Comparison of ENCODE assay signal across 9 cellular contexts in genomic region chr6:1624848-1625341, GRCh38. TPM values are rescaled to one million over a fixed set of nuclear protein-coding genes. Genes with fewer than 3 reads are reported as not detected.
DNase-seq lines count a peak whose midpoint lies in the region; ATAC-seq, FAIRE-seq and TF ChIP-seq lines count a peak whose summit lies in the region.
"Had no signal": no experiment of that assay in that cellular context is flagged by ENCODE, and none has a peak within 500 bp of the region (broad histone marks: within the 10 kb centered on the region; RNA-seq: fewer than 3 reads in every experiment).

No MANE protein-coding gene starts in this region.

- in situ Hi-C loops in HepG2 (cut with HindIII; ENCODE audit: extremely low pct_ligation_motif_present, low pct_unique_long_range_greater_than_20kb): no loop called here

- H4K20me1 ChIP-seq in HepG2 (ENCODE audit: insufficient read depth, low read length): no peaks in the 10 kb centered on the region; the same call in 1 of the 2 replicates

- no peak overlapping the region for H3K9ac ChIP-seq in HepG2 (ENCODE audit: insufficient read depth, low read depth, low read length)

- H3K27ac Mint-ChIP-seq in chondrocyte (ENCODE audit: unreplicated experiment): peak overlapping the region; percentile 85

- no peaks in the 10 kb centered on the region for H3K9me3 ChIP-seq in HepG2 (ENCODE audit: low read length)
- H3K9me3 ChIP-seq in thyroid gland: no peaks in the 10 kb centered on the region

- WGBS in HepG2 (ENCODE audit: low lambda C conversion rate): 98% methylated on average over 41 of the region's 41 CpGs
- WGBS in thyroid gland, 2 donors: 3 to 7% methylated on average over 33 to 39 of the region's 41 CpGs

- peaks cover 4 to 34% of the 10 kb centered on the region in 2 experiments for H3K36me3 ChIP-seq in HepG2 (replicated peaks in 1 of 2; ENCODE audit: control insufficient read depth in 1 of 2, insufficient read depth in 2 of 2, low read length in 2 of 2)
- H3K36me3 ChIP-seq in thyroid gland: no peaks in the 10 kb centered on the region

- H3K27me3 ChIP-seq in HepG2 (ENCODE audit: control insufficient read depth in 1 of 2, insufficient read depth in 2 of 2, low read length in 2 of 2) (no peaks in the 10 kb centered on the region), thyroid gland (peaks cover 7% of the 10 kb centered on the region)

- H3K36me3 Mint-ChIP-seq in chondrocyte (ENCODE audit: low read depth): no peaks in the 10 kb centered on the region

- TF ChIP-seq POLR2A in HepG2 (IDR thresholded peaks at IDR 0.05; ENCODE audit: insufficient read depth in 1 of 2, low read depth in 2 of 2, low read length in 2 of 2) (no peak), thyroid gland (IDR thresholded peaks at IDR 0.05) (no peak)

- CTCF ChIA-PET in HepG2 (lab: Yijun Ruan, JAX; ENCODE audit: low intra/inter-chr PET ratio, low total read pairs): no interaction called here

- no peak overlapping the region for H3K4me2 ChIP-seq in HepG2 (ENCODE audit: low read depth, low read length)

- H3K9me3 Mint-ChIP-seq in chondrocyte (ENCODE audit: low read depth): no peaks in the 10 kb centered on the region

- intact Hi-C loops in HepG2 (cut with micrococcal nuclease; ENCODE audit: unreplicated experiment) (no loop called here), thyroid gland (cut with DNase I) (no loop called here)

- H3K4me1 ChIP-seq in HepG2 (ENCODE audit: insufficient read depth, low read length) (no peaks in the 10 kb centered on the region), thyroid gland (peaks cover 3 to 14% of the 10 kb centered on the region in 2 donors)

- ATAC-seq in HG02678 (IDR thresholded peaks at IDR 0.05; ENCODE audit: unreplicated experiment) (peak; percentile 18), HepG2 (no peak)

- no peaks in the 10 kb centered on the region for H3K27me3 Mint-ChIP-seq in chondrocyte (ENCODE audit: low read depth)

- no peak for TF ChIP-seq RAD21 in HepG2 (CRISPR knock-in tag; IDR thresholded peaks at IDR 0.05)

- DNase-seq in AG08395 (ENCODE audit: low spot score): peak; percentile 56
- no peak for DNase-seq in chondrocyte (ENCODE audit: low spot score)
- no peak for DNase-seq in HepG2 (ENCODE audit: low spot score)
- DNase-seq in thyroid gland: peak; percentile 24 to 26
- DNase-seq in C1 segment of cervical spinal cord (lab: John Stamatoyannopoulos, UW): no peak
- no peak for DNase-seq in RKO (ENCODE audit: low spot score)
- DNase-seq in NCI-H1105 treated with DMSO at 0.1 percent for 48 hours (lab: John Stamatoyannopoulos, UW): no peak

- H3K4me1 Mint-ChIP-seq in chondrocyte (ENCODE audit: low read depth): peaks cover 69% of the 10 kb centered on the region

- no peak overlapping the region for H2AFZ ChIP-seq in HepG2 (ENCODE audit: low read length)

- no peak for TF ChIP-seq EP300 in HepG2 (IDR thresholded peaks at IDR 0.05; ENCODE audit: low read depth in 2 of 2, low read length in 2 of 2)
- no peak for TF ChIP-seq EP300 in HepG2 (CRISPR knock-in tag; IDR thresholded peaks at IDR 0.05; ENCODE audit: borderline replicate concordance)

- POLR2A ChIA-PET in HepG2 (lab: Yijun Ruan, JAX): no interaction called here

- H3K4me3 ChIP-seq in HepG2 (replicated peaks in 1 of 3; ENCODE audit: insufficient read depth in 1 of 3, low read depth in 2 of 3, low read length in 3 of 3) (no peak overlapping the region), thyroid gland (replicated peaks in 1 of 3) (peak overlapping the region in 2 of 3 donors; percentile 6 to 48)

- no peak for FAIRE-seq in HepG2 (lab: Jason Lieb, UNC)

- H3K27ac ChIP-seq in HepG2 (ENCODE audit: extremely low read length, insufficient read depth, low read length): no peak overlapping the region
- H3K27ac ChIP-seq in thyroid gland: peak overlapping the region in 2 of 3 donors; percentile 68 to 72
- H3K27ac ChIP-seq: epithelial cell of prostate had no signal

- H3K79me2 ChIP-seq in HepG2 (ENCODE audit: insufficient read depth, low read length): no peaks in the 10 kb centered on the region

- no peak for TF ChIP-seq CTCF in chondrocyte (IDR thresholded peaks at IDR 0.05)
- TF ChIP-seq CTCF in HepG2 (CRISPR knock-in tag; IDR thresholded peaks at IDR 0.05): no peak
- TF ChIP-seq CTCF in thyroid gland (IDR thresholded peaks at IDR 0.05): no peak

- no TSS peak for BruUV-seq in HepG2 (replicated peaks; lab: Mats Ljungman, UMichigan)

- peak overlapping the region; percentile 84 for H3K4me3 Mint-ChIP-seq in chondrocyte (ENCODE audit: unreplicated experiment)

TF ChIP-seq in HepG2, 621 proteins besides CTCF, POLR2A, EP300 and RAD21:
- TF ChIP-seq ZNF619 (CRISPR knock-in tag; IDR thresholded peaks at IDR 0.05) (no peak), AGO2 (optimal IDR thresholded peaks at IDR 0.05; ENCODE audit: low read depth, low read length) (peak; percentile 44), ZNF652 (CRISPR knock-in tag; IDR thresholded peaks at IDR 0.05; ENCODE audit: borderline replicate concordance, low read depth) (no peak), NRL (CRISPR knock-in tag; IDR thresholded peaks at IDR 0.05; ENCODE audit: borderline replicate concordance) (no peak)

RNA-seq across cellular contexts. Expression of gene FOXC1, which starts 15.2 kb away (rescaled TPM):
- total RNA-seq in chondrocyte: 84.2 to 125 TPM (median 84.4 TPM) in 3 replicates
- total RNA-seq in HepG2 (2016; rRNA removed; fragmentation: Illumina TruSeq; extraction: Trizol): 0.46 and 0.55 TPM in 2 replicates
- 0.09 TPM in 1 of 2 replicates, not detected in the other for total RNA-seq in HepG2 (2016; cell fraction: cytosol; rRNA removed; fragmentation: Illumina TruSeq; extraction: Trizol; ENCODE audit: low read depth)
- total RNA-seq in HepG2 (2016; cell fraction: insoluble cytoplasmic fraction; rRNA removed; fragmentation: Illumina TruSeq; extraction: Trizol): 0.42 and 0.50 TPM in 2 replicates
- total RNA-seq in HepG2 (2016; cell fraction: membrane; rRNA removed; fragmentation: Illumina TruSeq; extraction: Trizol): 0.28 and 0.31 TPM in 2 replicates
- 0.47 and 0.50 TPM in 2 replicates for total RNA-seq in HepG2 (2016; cell fraction: nucleus; rRNA removed; fragmentation: Illumina TruSeq; extraction: Trizol)
- polyA plus RNA-seq in HepG2 (2011; rRNA removed): 0.37 and 0.44 TPM in 2 replicates
- 0.19 and 0.23 TPM in 2 replicates for polyA plus RNA-seq in HepG2 (2011; cell fraction: cytosol; rRNA removed)
- 0.23 and 0.27 TPM in 2 replicates for polyA plus RNA-seq in HepG2 (2011; cell fraction: nucleus; rRNA removed)
- polyA plus RNA-seq in HepG2 (2012): 0.30 and 0.53 TPM in 2 replicates
- 0.05 and 0.09 TPM in 2 replicates for polyA plus RNA-seq in HepG2 (2016; cell fraction: cytosol; fragmentation: Illumina TruSeq; extraction: Trizol; ENCODE audit: low read depth)
- 0.89 and 1.2 TPM in 2 replicates for polyA plus RNA-seq in HepG2 (2016; cell fraction: insoluble cytoplasmic fraction; fragmentation: Illumina TruSeq; extraction: Trizol; ENCODE audit: low read depth)
- 0.26 and 0.35 TPM in 2 replicates for polyA plus RNA-seq in HepG2 (2016; cell fraction: membrane; fragmentation: Illumina TruSeq; extraction: Trizol; ENCODE audit: low read depth)
- polyA plus RNA-seq in HepG2 (2016; cell fraction: nucleus; fragmentation: Illumina TruSeq; extraction: Trizol; ENCODE audit: insufficient read depth, low read depth): 0.72 and 0.95 TPM in 2 replicates
- 0.30 and 18.3 TPM in 2 replicates for polyA minus RNA-seq in HepG2 (2011; rRNA and poly(A)+ RNA removed; ENCODE audit: low replicate concordance)
- polyA minus RNA-seq in HepG2 (2011; cell fraction: cytosol; rRNA and poly(A)+ RNA removed): 0.30 and 0.97 TPM in 2 replicates
- polyA minus RNA-seq in HepG2 (2011; cell fraction: nucleus; rRNA and poly(A)+ RNA removed): 0.25 and 0.52 TPM in 2 replicates
- 1 to 10 TPM; 3.8 to 8.1 (median 5.5) TPM for total RNA-seq in thyroid gland

Comparison
In these comparisons a context has a peak if more than half of its experiments do, and no peak if none do; other contexts are left out.
1. DNase-seq: peak in AG08395 (single experiment) and thyroid gland (2 of 2); none in chondrocyte (single experiment), HepG2 (single experiment), C1 segment of cervical spinal cord (0 of 14), RKO (single experiment) and NCI-H1105 treated with DMSO at 0.1 percent for 48 hours (single experiment).
2. H3K4me3 ChIP-seq: peak in thyroid gland (2 of 3); none in HepG2 (0 of 3).